34 cellular contexts compared by ENCODE assay signal in the genomic region with DNA sequence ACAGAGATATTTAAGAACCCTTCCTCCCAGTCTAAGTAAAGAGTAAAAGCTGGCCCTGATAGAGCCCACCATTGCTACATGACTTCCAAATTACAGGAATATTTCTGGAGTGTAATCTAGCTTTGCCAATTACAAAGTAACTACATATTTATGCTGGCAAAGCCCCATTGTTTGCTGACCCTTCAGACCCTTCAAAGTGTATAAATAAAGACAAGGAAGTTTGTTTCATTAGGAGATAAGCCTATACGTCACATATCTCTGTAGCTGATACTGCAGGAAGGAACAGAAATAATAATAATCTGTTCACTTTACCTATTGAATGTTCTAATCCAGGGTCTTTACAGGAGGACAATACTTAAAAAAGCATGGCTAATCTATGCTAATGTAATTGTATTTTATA.
"Had no signal": no experiment of that assay in that cellular context is flagged by ENCODE, and none has a peak within 500 bp of the region (broad histone marks: within the 10 kb centered on the region; RNA-seq: fewer than 3 reads in every experiment).

No MANE protein-coding gene starts in this region.

- DNase-seq: activated effector memory CD4-positive, alpha-beta T cell treated with anti-CD3 and anti-CD28 coated beads, Interleukin-2, amount 50 U/mL, for 16 hours; activated effector memory CD4-positive, alpha-beta T cell treated with Interleukin-2 at 50 U/mL for 16 hours; activated gamma-delta T cell; activated gamma-delta T cell treated with Interleukin-2 at 50 U/mL for 16 hours; activated naive CD4-positive, alpha-beta T cell; activated naive CD4-positive, alpha-beta T cell treated with anti-CD3 and anti-CD28 coated beads for 36 hours; activated naive CD4-positive, alpha-beta T cell treated with anti-CD3 and anti-CD28 coated beads, Interleukin-2, amount 10 ng/mL, durations not matched to agents 7 days and 5 days; activated naive CD4-positive, alpha-beta T cell treated with anti-CD3 and anti-CD28 coated beads, Interleukin-2, amount 50 U/mL, for 16 hours; activated naive CD4-positive, alpha-beta T cell treated with Interleukin-2 at 50 U/mL for 16 hours; activated naive CD8-positive, alpha-beta T cell treated with anti-CD3 and anti-CD28 coated beads for 36 hours; activated naive CD8-positive, alpha-beta T cell treated with anti-CD3 and anti-CD28 coated beads, Interleukin-2, amount 10 ng/mL, durations not matched to agents 7 days and 5 days; activated naive CD8-positive, alpha-beta T cell treated with anti-CD3 and anti-CD28 coated beads, Interleukin-2, amount 50 U/mL, for 24 hours; activated T-cell treated with anti-CD3 and anti-CD28 coated beads, Interleukin-2, amount 50 U/mL, for 1 hour; activated T-cell treated with anti-CD3 and anti-CD28 coated beads, Interleukin-2, amount 50 U/mL, for 24 hours; activated T-cell treated with anti-CD3 and anti-CD28 coated beads, Interleukin-2, amount 50 U/mL, for 4 hours; activated T-cell treated with anti-CD3 and anti-CD28 coated beads, Interleukin-2, amount 50 U/mL, for 48 hours; activated T-cell treated with anti-CD3 and anti-CD28 coated beads, Interleukin-2, amount 50 U/mL, for 72 hours; adrenal gland; amniotic stem cell; amygdala; anterior cingulate cortex; aorta; brain microvascular endothelial cell; caudate nucleus; central memory CD4-positive, alpha-beta T cell; cerebellar nuclear complex had no signal

- H3K36me3 ChIP-seq: adrenal gland, ascending aorta, brain microvascular endothelial cell, breast epithelium, cardiac muscle cell had no signal

- H3K4me1 ChIP-seq: adrenal gland, ascending aorta, breast epithelium had no signal

- H3K27ac ChIP-seq: adrenal gland, ascending aorta, body of pancreas, brain microvascular endothelial cell, breast epithelium, cardiac muscle cell had no signal

- H3K9me3 ChIP-seq: adrenal gland, ascending aorta, body of pancreas, breast epithelium had no signal

- H3K27me3 ChIP-seq: adrenal gland, ascending aorta, body of pancreas, brain microvascular endothelial cell, breast epithelium had no signal

- H3K4me3 ChIP-seq: adrenal gland, ascending aorta, body of pancreas, breast epithelium, cardiac muscle cell had no signal

- FAIRE-seq: astrocyte, bronchial epithelial cell had no signal

- ATAC-seq: activated naive CD4-positive, alpha-beta T cell treated with anti-CD3 and anti-CD28 coated beads, Interleukin-2, amount 50 U/mL, for 72 hours; activated naive CD8-positive, alpha-beta T cell treated with anti-CD3 and anti-CD28 coated beads, Interleukin-2, amount 50 U/mL, for 24 hours; activated T-cell treated with anti-CD3 and anti-CD28 coated beads, Interleukin-2, amount 50 U/mL, for 4 hours; activated T-cell treated with anti-CD3 and anti-CD28 coated beads, Interleukin-2, amount 50 U/mL, for 72 hours; activated T-helper 17 cell treated with anti-CD3 and anti-CD28 coated beads, Interleukin-2, amount 50 U/mL, for 72 hours; body of pancreas had no signal
